11 cellular contexts compared by ENCODE assay signal in genomic region chr7:100547872-100548271, GRCh38. TPM values are rescaled to one million over a fixed set of nuclear protein-coding genes. Genes with fewer than 3 reads are reported as not detected.
DNase-seq lines count a peak whose midpoint lies in the region; ATAC-seq, FAIRE-seq and TF ChIP-seq lines count a peak whose summit lies in the region.
"Had no signal": no experiment of that assay in that cellular context is flagged by ENCODE, and none has a peak within 500 bp of the region (broad histone marks: within the 10 kb centered on the region; RNA-seq: fewer than 3 reads in every experiment).

No MANE protein-coding gene starts in this region.

- POLR2A ChIA-PET in endothelial cell of umbilical vein (lab: Charles Lee) = interaction anchor here (1.0 to 2.0 kb wide), 4 partner anchors 12 to 119 kb away, joined by 4 to 7 read pairs (median 6); partner anchors contain the start of genes FBXO24, LRCH4 and ZCWPW1

- BruUV-seq in endothelial cell of umbilical vein (replicated peaks; lab: Mats Ljungman, UMichigan) = no TSS peak

- TF ChIP-seq POLR2A in GM12891 (IDR thresholded peaks at IDR 0.05; ENCODE audit: low read depth, low read length) = no peak
- peak; percentile 33 for TF ChIP-seq POLR2A in endothelial cell of umbilical vein (IDR thresholded peaks at IDR 0.05; ENCODE audit: low read depth, low read length)

- H3K9ac ChIP-seq in endothelial cell of umbilical vein (replicated peaks; ENCODE audit: extremely low read depth, insufficient read depth, low read length) = peak overlapping the region; percentile 66
- no peak overlapping the region for H3K9ac ChIP-seq in rectal smooth muscle tissue (ENCODE audit: low read length)

- no peak for TF ChIP-seq CTCF in RWPE2 (IDR thresholded peaks at IDR 0.05; ENCODE audit: poor library complexity, severe bottlenecking)
- peak in 1 of 2 donors; percentile 23 for TF ChIP-seq CTCF in endothelial cell of umbilical vein (IDR thresholded peaks at IDR 0.05; ENCODE audit: extremely low read depth in 1 of 2, insufficient read depth in 1 of 2, low read depth in 1 of 2, low read length in 2 of 2)

- H4K20me1 ChIP-seq in endothelial cell of umbilical vein (replicated peaks; ENCODE audit: control insufficient read depth, extremely low read depth, insufficient read depth, low read length) = no peaks in the 10 kb centered on the region

- H3K36me3 ChIP-seq in RWPE2 (ENCODE audit: low read depth) (peaks cover 29% of the 10 kb centered on the region), endothelial cell of umbilical vein (ENCODE audit: control insufficient read depth in 2 of 2, extremely low read depth in 1 of 2, insufficient read depth in 2 of 2, low read length in 2 of 2) (peaks cover 8 to 10% of the 10 kb centered on the region in 2 experiments), rectal smooth muscle tissue (ENCODE audit: control insufficient read depth, insufficient read depth, low read length) (peaks cover 5% of the 10 kb centered on the region)

- no peaks in the 10 kb centered on the region for H3K27me3 ChIP-seq in RWPE2 (ENCODE audit: insufficient read depth, poor library complexity, severe bottlenecking)
- H3K27me3 ChIP-seq in endothelial cell of umbilical vein (ENCODE audit: control insufficient read depth in 2 of 2, insufficient read depth in 2 of 2, low read length in 2 of 2) = no peaks in the 10 kb centered on the region
- no peaks in the 10 kb centered on the region for H3K27me3 ChIP-seq in rectal smooth muscle tissue (ENCODE audit: control insufficient read depth, insufficient read depth, low read length)

- H2AFZ ChIP-seq in endothelial cell of umbilical vein (ENCODE audit: low read depth, low read length) = peak overlapping the region; percentile 14

- H3K27ac ChIP-seq in RWPE2 (ENCODE audit: poor library complexity, severe bottlenecking) (peak overlapping the region; percentile 98), endothelial cell of umbilical vein (ENCODE audit: insufficient read depth, low read depth, low read length) (peak overlapping the region; percentile 94), rectal smooth muscle tissue (ENCODE audit: low read depth, low read length) (peak overlapping the region; percentile 94)

- ATAC-seq in RWPE2 (ENCODE audit: low read depth) (no peak), HG02840 (IDR thresholded peaks at IDR 0.05; ENCODE audit: low FRiP score, unreplicated experiment) (no peak), GM19463 (IDR thresholded peaks at IDR 0.05; ENCODE audit: unreplicated experiment) (no peak)

- CTCF ChIA-PET in endothelial cell of umbilical vein (lab: Charles Lee) = interaction anchor here (0.8 to 3.4 kb wide), 9 partner anchors 8 to 78 kb away, joined by 3 to 35 read pairs (median 5); partner anchors contain the start of genes AGFG2 and NYAP1

- dilution Hi-C loops in endothelial cell of umbilical vein (cut with MboI; ENCODE audit: extremely low pct_ligation_motif_present, low sequenced_read_pairs) = no loop called here

- no peak for FAIRE-seq in GM12891 (lab: Jason Lieb, UNC)
- peak; percentile 92 for FAIRE-seq in endothelial cell of umbilical vein (lab: Jason Lieb, UNC)

- H3K4me1 ChIP-seq in RWPE2 (ENCODE audit: insufficient read depth, poor library complexity, severe bottlenecking) (peaks cover 45% of the 10 kb centered on the region), endothelial cell of umbilical vein (ENCODE audit: control insufficient read depth, extremely low read depth, insufficient read depth, low read length) (peaks cover 52% of the 10 kb centered on the region), rectal smooth muscle tissue (ENCODE audit: control insufficient read depth, insufficient read depth, low read length) (peaks cover 33% of the 10 kb centered on the region)

- intact Hi-C loops in endothelial cell of umbilical vein (cut with micrococcal nuclease) = no loop called here

- H3K9me3 ChIP-seq in RWPE2 (ENCODE audit: severe bottlenecking) = no peaks in the 10 kb centered on the region
- no peaks in the 10 kb centered on the region for H3K9me3 ChIP-seq in endothelial cell of umbilical vein (replicated peaks; ENCODE audit: control insufficient read depth, insufficient read depth, low read length)

- DNase-seq in GM12891 (ENCODE audit: insufficient read length, low spot score) (no peak), RWPE2 (ENCODE audit: low spot score) (no peak), endothelial cell of umbilical vein (ENCODE audit: low read depth, low spot score) (peak; percentile 73), mesenteric fat pad (ENCODE audit: low spot score) (no peak)
- DNase-seq in NK-92 treated with Interleukin-12 subunit alpha and Interleukin-12 subunit beta, amount 100 ng/mL, for 24 hours (lab: John Stamatoyannopoulos, UW) = no peak
- DNase-seq: amniotic stem cell, NCI-H2081 treated with DMSO at 0.1 percent for 48 hours, retina had no signal

- peaks cover 13% of the 10 kb centered on the region for H3K79me2 ChIP-seq in endothelial cell of umbilical vein (ENCODE audit: control insufficient read depth, insufficient read depth, low read length)

- no peaks in the 10 kb centered on the region for H3K9me1 ChIP-seq in endothelial cell of umbilical vein (replicated peaks; ENCODE audit: control insufficient read depth, extremely low read depth, insufficient read depth, low read length)

- H3K4me2 ChIP-seq in endothelial cell of umbilical vein (ENCODE audit: insufficient read depth, low read length) = no peak overlapping the region

- H3K4me3 ChIP-seq in RWPE2 (ENCODE audit: severe bottlenecking) = no peak overlapping the region
- H3K4me3 ChIP-seq in endothelial cell of umbilical vein (replicated peaks in 1 of 3; ENCODE audit: insufficient read depth in 1 of 3, low read depth in 1 of 3, low read length in 3 of 3) = no peak overlapping the region
- H3K4me3 ChIP-seq in rectal smooth muscle tissue (ENCODE audit: low read length) = no peak overlapping the region

TF ChIP-seq in GM12891, 5 proteins besides CTCF, POLR2A, EP300 and RAD21 (continues in another document):
- TF ChIP-seq POLR2AphosphoS5 (IDR thresholded peaks at IDR 0.05; ENCODE audit: low read depth, low read length) = no peak

RNA-seq across cellular contexts. Expression of gene AGFG2, which starts 8.9 kb away (rescaled TPM):
- polyA plus RNA-seq in GM12891 (2012; ENCODE audit: low read depth, missing spikeins) = 40.0 TPM
- total RNA-seq in endothelial cell of umbilical vein = 36.3 and 44.6 TPM in 2 replicates
- polyA plus RNA-seq in endothelial cell of umbilical vein = 33.6 and 47.9 TPM in 2 replicates
- 15.1 and 22.6 TPM in 2 replicates for polyA plus RNA-seq in endothelial cell of umbilical vein (2011; cell fraction: cytosol; rRNA removed)
- polyA plus RNA-seq in endothelial cell of umbilical vein (2011; cell fraction: nucleus; rRNA removed) = 72.3 and 81.2 TPM in 2 replicates
- polyA plus RNA-seq in endothelial cell of umbilical vein (2012) = 17.8 and 19.9 TPM in 2 replicates
- 13.4 and 14.2 TPM in 2 replicates for polyA minus RNA-seq in endothelial cell of umbilical vein
- polyA minus RNA-seq in endothelial cell of umbilical vein (2011; cell fraction: cytosol; rRNA and poly(A)+ RNA removed) = 15.2 TPM
- polyA minus RNA-seq in endothelial cell of umbilical vein (2011; cell fraction: nucleus; rRNA and poly(A)+ RNA removed) = 17.0 and 17.7 TPM in 2 replicates
- total RNA-seq in mesenteric fat pad = 14.1 TPM

RNA-seq across cellular contexts. Expression of gene SAP25, which starts 25.8 kb away (rescaled TPM):
- 7.0 TPM for polyA plus RNA-seq in GM12891 (2012; ENCODE audit: low read depth, missing spikeins)
- 2.4 and 3.2 TPM in 2 replicates for total RNA-seq in endothelial cell of umbilical vein
- 3.2 and 5.0 TPM in 2 replicates for polyA plus RNA-seq in endothelial cell of umbilical vein
- polyA plus RNA-seq in endothelial cell of umbilical vein (2011; cell fraction: cytosol; rRNA removed) = 0.30 and 0.32 TPM in 2 replicates
- polyA plus RNA-seq in endothelial cell of umbilical vein (2011; cell fraction: nucleus; rRNA removed) = 8.9 TPM in 2 replicates
- polyA plus RNA-seq in endothelial cell of umbilical vein (2012) = 0.35 and 0.52 TPM in 2 replicates
- 0.66 TPM in 1 of 2 replicates, not detected in the other for polyA minus RNA-seq in endothelial cell of umbilical vein
- not detected for polyA minus RNA-seq in endothelial cell of umbilical vein (2011; cell fraction: cytosol; rRNA and poly(A)+ RNA removed)
- polyA minus RNA-seq in endothelial cell of umbilical vein (2011; cell fraction: nucleus; rRNA and poly(A)+ RNA removed) = 2.1 and 4.6 TPM in 2 replicates
- 2.3 TPM for total RNA-seq in mesenteric fat pad

RNA-seq across cellular contexts. Expression of gene LRCH4, which starts 38.1 kb away (rescaled TPM):
- 34.5 TPM for polyA plus RNA-seq in GM12891 (2012; ENCODE audit: low read depth, missing spikeins)
- total RNA-seq in endothelial cell of umbilical vein = 56.1 and 61.5 TPM in 2 replicates
- 32.1 and 40.6 TPM in 2 replicates for polyA plus RNA-seq in endothelial cell of umbilical vein
- 11.4 and 16.9 TPM in 2 replicates for polyA plus RNA-seq in endothelial cell of umbilical vein (2011; cell fraction: cytosol; rRNA removed)
- polyA plus RNA-seq in endothelial cell of umbilical vein (2011; cell fraction: nucleus; rRNA removed) = 199 and 251 TPM in 2 replicates
- 23.4 and 23.7 TPM in 2 replicates for polyA plus RNA-seq in endothelial cell of umbilical vein (2012)
- 22.1 and 24.7 TPM in 2 replicates for polyA minus RNA-seq in endothelial cell of umbilical vein
- polyA minus RNA-seq in endothelial cell of umbilical vein (2011; cell fraction: cytosol; rRNA and poly(A)+ RNA removed) = 21.6 TPM
- 53.2 and 73.3 TPM in 2 replicates for polyA minus RNA-seq in endothelial cell of umbilical vein (2011; cell fraction: nucleus; rRNA and poly(A)+ RNA removed)
- 41.8 TPM for total RNA-seq in mesenteric fat pad

RNA-seq across cellular contexts. Expression of gene FBXO24, which starts 38.3 kb away (rescaled TPM):
- polyA plus RNA-seq in GM12891 (2012; ENCODE audit: low read depth, missing spikeins) = 0.45 TPM
- total RNA-seq in endothelial cell of umbilical vein (0.35 and 0.38 TPM in 2 replicates), mesenteric fat pad (not detected)
- polyA plus RNA-seq in endothelial cell of umbilical vein = 0.16 and 0.37 TPM in 2 replicates
- 0.23 and 0.27 TPM in 2 replicates for polyA plus RNA-seq in endothelial cell of umbilical vein (2011; cell fraction: cytosol; rRNA removed)
- polyA plus RNA-seq in endothelial cell of umbilical vein (2011; cell fraction: nucleus; rRNA removed) = 0.97 and 1.0 TPM in 2 replicates
- 0.11 and 0.30 TPM in 2 replicates for polyA plus RNA-seq in endothelial cell of umbilical vein (2012)
- 0.21 and 1.3 TPM in 2 replicates for polyA minus RNA-seq in endothelial cell of umbilical vein
- not detected for polyA minus RNA-seq in endothelial cell of umbilical vein (2011; cell fraction: cytosol; rRNA and poly(A)+ RNA removed)
- polyA minus RNA-seq in endothelial cell of umbilical vein (2011; cell fraction: nucleus; rRNA and poly(A)+ RNA removed) = 0.87 TPM in 1 of 2 replicates, not detected in the other

RNA-seq across cellular contexts. Expression of gene PCOLCE, which starts 54.3 kb away (rescaled TPM):
- polyA plus RNA-seq in GM12891 (2012; ENCODE audit: low read depth, missing spikeins) = 0.99 TPM
- total RNA-seq in endothelial cell of umbilical vein = 4.3 and 4.7 TPM in 2 replicates
- 1.2 and 2.5 TPM in 2 replicates for polyA plus RNA-seq in endothelial cell of umbilical vein
- 0.67 and 0.87 TPM in 2 replicates for polyA plus RNA-seq in endothelial cell of umbilical vein (2011; cell fraction: cytosol; rRNA removed)
- polyA plus RNA-seq in endothelial cell of umbilical vein (2011; cell fraction: nucleus; rRNA removed) = 4.4 and 6.5 TPM in 2 replicates
- polyA plus RNA-seq in endothelial cell of umbilical vein (2012) = 4.3 and 5.3 TPM in 2 replicates
- 0.28 TPM in 1 of 2 replicates, not detected in the other for polyA minus RNA-seq in endothelial cell of umbilical vein
- not detected for polyA minus RNA-seq in endothelial cell of umbilical vein (2011; cell fraction: cytosol; rRNA and poly(A)+ RNA removed)
- polyA minus RNA-seq in endothelial cell of umbilical vein (2011; cell fraction: nucleus; rRNA and poly(A)+ RNA removed) = 0.77 and 1.1 TPM in 2 replicates
- total RNA-seq in mesenteric fat pad = 66.4 TPM
